9 cellular contexts compared by ENCODE assay signal in the genomic region with DNA sequence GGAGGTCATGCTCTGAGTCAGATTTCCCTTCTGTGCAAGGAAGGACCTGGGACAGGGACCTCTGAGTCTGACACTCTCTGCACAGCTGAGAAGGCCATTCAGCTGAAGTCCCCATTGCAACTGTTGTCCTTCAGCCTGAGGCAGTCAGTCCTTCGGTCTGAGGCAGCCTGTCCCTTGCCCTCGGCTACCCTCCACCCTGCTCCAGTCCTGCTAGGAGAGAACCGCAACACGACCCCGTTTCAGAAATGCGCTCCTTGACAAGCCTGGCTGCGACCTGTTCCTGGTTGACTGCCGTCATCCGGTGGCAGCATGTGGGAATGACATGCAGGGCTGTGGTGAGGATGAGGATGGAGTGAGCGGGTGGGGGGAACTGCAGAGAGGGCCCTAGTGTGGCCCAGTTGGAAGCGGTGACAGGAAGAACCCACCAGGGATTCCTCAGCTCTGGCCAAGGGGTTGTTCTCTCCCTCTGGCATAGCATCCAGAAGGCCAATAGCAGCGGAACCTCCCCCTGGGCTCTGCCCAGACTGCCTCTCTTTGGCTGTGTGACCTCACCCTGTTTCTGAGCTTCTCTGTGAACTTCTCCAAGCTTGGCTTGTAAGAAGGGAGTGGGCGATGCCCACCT. TPM values are rescaled to one million over a fixed set of nuclear protein-coding genes. Genes with fewer than 3 reads are reported as not detected.
DNase-seq lines count a peak whose midpoint lies in the region; ATAC-seq and TF ChIP-seq lines count a peak whose summit lies in the region.
"Had no signal": no experiment of that assay in that cellular context is flagged by ENCODE, and none has a peak within 500 bp of the region (broad histone marks: within the 10 kb centered on the region; RNA-seq: fewer than 3 reads in every experiment).

No MANE protein-coding gene starts in this region.

- H3K79me2 ChIP-seq in KMS-11 (ENCODE audit: insufficient read depth, low read depth): no peaks in the 10 kb centered on the region

- no peaks in the 10 kb centered on the region for H3K9me3 ChIP-seq in upper lobe of right lung

- peaks cover 23% of the 10 kb centered on the region for H3K27me3 Mint-ChIP-seq in activated naive CD4-positive, alpha-beta T cell treated with anti-CD3 and anti-CD28 coated beads for 36 hours (ENCODE audit: low read depth)

- H3K9me3 Mint-ChIP-seq in activated naive CD4-positive, alpha-beta T cell treated with anti-CD3 and anti-CD28 coated beads for 36 hours: no peaks in the 10 kb centered on the region

- peak overlapping the region; percentile 28; the same call in 1 of the 2 replicates for H3K4me2 ChIP-seq in KMS-11

- intact Hi-C loops in activated naive CD4-positive, alpha-beta T cell treated with anti-CD3 and anti-CD28 coated beads for 36 hours (cut with micrococcal nuclease): loop anchor here (1.0 to 10.0 kb wide), 3 partner anchors 72 to 151 kb away; no protein-coding TSS in a partner anchor
- intact Hi-C loops in head of caudate nucleus (cut with DNase I) (loop anchor here (5.0 kb wide), 1 partner anchor 139 kb away; no protein-coding TSS in a partner anchor), posterior cingulate gyrus (cut with DNase I) (loop anchor here (1.0 kb wide), 1 partner anchor 140 kb away; no protein-coding TSS in a partner anchor), upper lobe of right lung (cut with DNase I) (loop anchor here (5.0 kb wide), 1 partner anchor 139 kb away; no protein-coding TSS in a partner anchor)

- CTCF ChIA-PET in activated naive CD4-positive, alpha-beta T cell treated with anti-CD3 and anti-CD28 coated beads for 36 hours (lab: Charles Lee): interaction anchor here (0.6 to 6.2 kb wide), 41 partner anchors 9 to 352 kb away, joined by 3 to 179 read pairs (median 3); a partner anchor contains a TSS

- no peak overlapping the region for H3K27ac Mint-ChIP-seq in activated naive CD4-positive, alpha-beta T cell treated with anti-CD3 and anti-CD28 coated beads for 36 hours

- H3K9ac ChIP-seq in KMS-11: no peak overlapping the region

- peaks cover 2% of the 10 kb centered on the region for H3K4me1 Mint-ChIP-seq in activated naive CD4-positive, alpha-beta T cell treated with anti-CD3 and anti-CD28 coated beads for 36 hours (ENCODE audit: low read depth)

- no peak overlapping the region for H3K27ac ChIP-seq in KMS-11
- no peak overlapping the region for H3K27ac ChIP-seq in upper lobe of right lung

- H3K4me1 ChIP-seq in KMS-11 (ENCODE audit: low read depth, poor library complexity, severe bottlenecking) (peaks cover 8% of the 10 kb centered on the region), upper lobe of right lung (no peaks in the 10 kb centered on the region)

- H4K20me1 ChIP-seq in KMS-11 (ENCODE audit: insufficient read depth): no peaks in the 10 kb centered on the region

- no peak overlapping the region for H3K4me3 ChIP-seq in KMS-11 (IDR thresholded peaks at IDR 0.05; ENCODE audit: insufficient read depth, low read depth, low read length)
- H3K4me3 ChIP-seq in upper lobe of right lung: no peak overlapping the region

- TF ChIP-seq CTCF in KMS-11 (conservative IDR thresholded peaks at IDR 0.05; ENCODE audit: low read depth, low read length): peak; percentile 99
- TF ChIP-seq CTCF in upper lobe of right lung (IDR thresholded peaks at IDR 0.05): peak; percentile 99

- no peaks in the 10 kb centered on the region for H3K36me3 ChIP-seq in KMS-11 (ENCODE audit: insufficient read depth)
- no peaks in the 10 kb centered on the region for H3K36me3 ChIP-seq in upper lobe of right lung

- H2AFZ ChIP-seq in KMS-11 (ENCODE audit: low read depth): peak overlapping the region; percentile 68

- H3K4me3 Mint-ChIP-seq in activated naive CD4-positive, alpha-beta T cell treated with anti-CD3 and anti-CD28 coated beads for 36 hours: no peak overlapping the region

- DNase-seq in NCI-H146 (lab: John Stamatoyannopoulos, UW): peak; percentile 67
- DNase-seq in NCI-H146 treated with DMSO at 0.1 percent for 48 hours (lab: John Stamatoyannopoulos, UW; ENCODE audit: unreplicated experiment): no peak
- peak; percentile 69 for DNase-seq in SK-N-DZ (ENCODE audit: low spot score)
- DNase-seq in activated naive CD4-positive, alpha-beta T cell treated with anti-CD3 and anti-CD28 coated beads for 36 hours: peak; percentile 82
- DNase-seq in head of caudate nucleus: peak; percentile 33 to 87 (median 75)
- peak; percentile 42 to 94 (median 76) for DNase-seq in posterior cingulate gyrus
- DNase-seq in upper lobe of right lung: peak; percentile 81

- peak; percentile 88 for ATAC-seq in upper lobe of right lung

- H3K27me3 ChIP-seq in KMS-11 (ENCODE audit: insufficient read depth, low read depth) (no peaks in the 10 kb centered on the region), upper lobe of right lung (peaks cover 11% of the 10 kb centered on the region)

- no peaks in the 10 kb centered on the region for H3K36me3 Mint-ChIP-seq in activated naive CD4-positive, alpha-beta T cell treated with anti-CD3 and anti-CD28 coated beads for 36 hours (ENCODE audit: low read depth)

RNA-seq across cellular contexts. Expression of a gene that starts 40.3 kb away (rescaled TPM):
- not detected in 2 replicates for polyA plus RNA-seq in SK-N-DZ (2014; cell fraction: cytosol; rRNA removed)
- polyA plus RNA-seq in SK-N-DZ (2014; cell fraction: nucleus; rRNA removed): not detected in 2 replicates
- total RNA-seq in activated naive CD4-positive, alpha-beta T cell treated with anti-CD3 and anti-CD28 coated beads for 36 hours: not detected
- 0.81 TPM for total RNA-seq in upper lobe of right lung
- total RNA-seq: pulmonary artery endothelial cell had no signal

RNA-seq across cellular contexts. Expression of a gene that starts 45.7 kb away (rescaled TPM):
- polyA plus RNA-seq in SK-N-DZ (2014; cell fraction: cytosol; rRNA removed): 0.17 and 0.85 TPM in 2 replicates
- polyA plus RNA-seq in SK-N-DZ (2014; cell fraction: nucleus; rRNA removed): 1.7 and 2.8 TPM in 2 replicates
- total RNA-seq in activated naive CD4-positive, alpha-beta T cell treated with anti-CD3 and anti-CD28 coated beads for 36 hours: not detected
- 10.9 TPM for total RNA-seq in upper lobe of right lung
- total RNA-seq: pulmonary artery endothelial cell had no signal

Comparison
In these comparisons a context has a peak if more than half of its experiments do, and no peak if none do; other contexts are left out.
1. RNA of a gene that starts 45.7 kb away (total RNA-seq): 10.9 TPM in upper lobe of right lung (single experiment); not detected in activated naive CD4-positive, alpha-beta T cell treated with anti-CD3 and anti-CD28 coated beads for 36 hours; every median in the first group is over 10 times any median in the second.